1 cellular context compared by ENCODE assay signal in genomic region chr6:160708993-160709392, GRCh38.
TF ChIP-seq lines count a peak whose summit lies in the region.
"Not testable (repeated sequence)": the region's sequence is repeated elsewhere in the genome, so short reads cannot be mapped to it uniquely, and the experiment has no call there.

No MANE protein-coding gene starts in this region.

TF ChIP-seq in HepG2, 621 proteins besides CTCF, POLR2A, EP300 and RAD21 (continued from another document):
- peak; percentile 85 for TF ChIP-seq PAXIP1 (CRISPR knock-in tag; conservative IDR thresholded peaks at IDR 0.05)
- TF ChIP-seq AHDC1 (CRISPR knock-in tag; IDR thresholded peaks at IDR 0.05; ENCODE audit: borderline replicate concordance) = peak; percentile 85; the same call in 1 of the 2 replicates
- peak; percentile 36; the same call in 1 of the 2 replicates for TF ChIP-seq RARA (CRISPR knock-in tag; IDR thresholded peaks at IDR 0.05)
- peak; percentile 29; the same call in 1 of the 2 replicates for TF ChIP-seq MED1 (CRISPR knock-in tag; IDR thresholded peaks at IDR 0.05)
- TF ChIP-seq WIZ (CRISPR knock-in tag; IDR thresholded peaks at IDR 0.05) = 0 out of 2 replicates have a peak, but pooled peaks have one; percentile 35
- TF ChIP-seq LCORL (IDR thresholded peaks at IDR 0.05) = not testable (repeated sequence)
- 0 out of 2 replicates have a peak, but pooled peaks have one; percentile 37 for TF ChIP-seq LCORL (CRISPR knock-in tag; IDR thresholded peaks at IDR 0.05)
- 0 out of 2 replicates have a peak, but pooled peaks have one; percentile 42 for TF ChIP-seq BRF2 (CRISPR knock-in tag; IDR thresholded peaks at IDR 0.05)
- peak; percentile 70 for TF ChIP-seq NR2F6 (IDR thresholded peaks at IDR 0.05)
- TF ChIP-seq NR2F6 (CRISPR knock-in tag; IDR thresholded peaks at IDR 0.05) = peak; percentile 44; the same call in 1 of the 2 replicates
- TF ChIP-seq NR2F2 (IDR thresholded peaks at IDR 0.05; ENCODE audit: borderline replicate concordance, low read depth) = peak; percentile 66; the same call in 1 of the 2 replicates
- peak; percentile 82; the same call in 1 of the 2 replicates for TF ChIP-seq ZNF362 (CRISPR knock-in tag; IDR thresholded peaks at IDR 0.05; ENCODE audit: borderline replicate concordance)
- TF ChIP-seq ZNF503 (CRISPR knock-in tag; IDR thresholded peaks at IDR 0.05) = peak; percentile 21; the same call in 1 of the 2 replicates
- 0 out of 2 replicates have a peak, but pooled peaks have one; percentile 15 for TF ChIP-seq NCOR1 (IDR thresholded peaks at IDR 0.05; ENCODE audit: borderline replicate concordance, low read length)
- peak; percentile 73; the same call in 1 of the 2 replicates for TF ChIP-seq PPARG (CRISPR knock-in tag; conservative IDR thresholded peaks at IDR 0.05)
- TF ChIP-seq HNF4A (CRISPR knock-in tag; IDR thresholded peaks at IDR 0.05) = peak; percentile 27; the same call in 1 of the 2 replicates
